Comparison of ENCODE assay signal across 15 cellular contexts in genomic region chr4:119570401-119570800, GRCh38. TPM values are rescaled to one million over a fixed set of nuclear protein-coding genes. Genes with fewer than 3 reads are reported as not detected.
A peak's percentile ranks its signal among the peaks of the same experiment; 100 is the strongest.
DNase-seq lines count a peak whose midpoint lies in the region; ATAC-seq and TF ChIP-seq lines count a peak whose summit lies in the region.
"Had no signal": no experiment of that assay in that cellular context is flagged by ENCODE, and none has a peak within 500 bp of the region (broad histone marks: within the 10 kb centered on the region; RNA-seq: fewer than 3 reads in every experiment).

No MANE protein-coding gene starts in this region.

- peak overlapping the region; percentile 44; the same call in 1 of the 2 replicates for H3K14ac ChIP-seq in IMR-90 (replicated peaks; ENCODE audit: low read depth, low read length)

- H3K36me3 ChIP-seq in IMR-90 (ENCODE audit: control insufficient read depth, insufficient read depth, low read length) (peaks cover 24% of the 10 kb centered on the region), lower lobe of right lung (peaks cover 6% of the 10 kb centered on the region), transverse colon (peaks cover 0 to 12% (median 3%) of the 10 kb centered on the region in 4 donors)
- no peaks in the 10 kb centered on the region for H3K36me3 ChIP-seq in CD8-positive, alpha-beta T cell (ENCODE audit: insufficient read depth, low read length)

- no peak overlapping the region for H3K9ac ChIP-seq in IMR-90 (ENCODE audit: low read depth, low read length)

- POLR2A ChIA-PET in IMR-90 (lab: Charles Lee; ENCODE audit: unreplicated experiment), result no interaction called here
- POLR2A ChIA-PET in CD8-positive, alpha-beta T cell (lab: Charles Lee), result no interaction called here

- H3K18ac ChIP-seq in IMR-90 (ENCODE audit: low read depth, low read length), result no peak overlapping the region

- CTCF ChIA-PET in IMR-90 (lab: Yijun Ruan, JAX), result no interaction called here
- CTCF ChIA-PET in CD8-positive, alpha-beta T cell (lab: Charles Lee), result no interaction called here

- peak overlapping the region; percentile 18 for H2BK5ac ChIP-seq in IMR-90 (ENCODE audit: low read depth, low read length, poor library complexity, severe bottlenecking)

- H3K4me2 ChIP-seq in IMR-90 (ENCODE audit: low read depth, low read length), result peak overlapping the region; percentile 67

- no peak overlapping the region for H2BK120ac ChIP-seq in IMR-90 (ENCODE audit: low read depth, low read length)

- no peak overlapping the region for H4K91ac ChIP-seq in IMR-90 (ENCODE audit: insufficient read depth, low read depth, low read length)

- H3K27ac Mint-ChIP-seq in CD8-positive, alpha-beta T cell, result no peak overlapping the region
- H3K27ac Mint-ChIP-seq: CD14-positive monocyte; natural killer cell treated with Interleukin-12 subunit alpha and Interleukin-12 subunit beta and Interleukin-15 and Interleukin-18, amount 100 ng/mL, for 72 hours; WTC11 had no signal

- peak; percentile 65 for ATAC-seq in IMR-90 (ENCODE audit: low read depth)
- ATAC-seq in lower lobe of right lung, result peak; percentile 49 to 56
- no peak for ATAC-seq in CD8-positive, alpha-beta T cell
- no peak for ATAC-seq in HG02571 (IDR thresholded peaks at IDR 0.05; ENCODE audit: unreplicated experiment)
- ATAC-seq: left ventricle myocardium superior; natural killer cell treated with Interleukin-12 subunit alpha and Interleukin-12 subunit beta and Interleukin-15 and Interleukin-18, amount 100 ng/mL, for 72 hours; WTC11 had no signal

- H4K20me1 ChIP-seq in IMR-90 (ENCODE audit: insufficient read depth, low read length), result peaks cover 80% of the 10 kb centered on the region

- H3K27ac ChIP-seq in IMR-90 (ENCODE audit: insufficient read depth, low read length) (peak overlapping the region; percentile 34; the same call in 1 of the 2 replicates), coronary artery (peak overlapping the region; percentile 36 to 70), lower lobe of right lung (no peak overlapping the region), transverse colon (peak overlapping the region; percentile 11 to 34 (median 28))
- H3K27ac ChIP-seq in CD8-positive, alpha-beta T cell (ENCODE audit: low read depth, low read length), result no peak overlapping the region

- H2AFZ ChIP-seq in IMR-90 (replicated peaks; ENCODE audit: low read length, poor library complexity), result no peak overlapping the region

- dilution Hi-C loops in IMR-90 (cut with HindIII; ENCODE audit: low sequenced_read_pairs, unreplicated experiment), result no loop called here

- DNase-seq in IMR-90 (peak; percentile 68), coronary artery (ENCODE audit: low spot score) (no peak), lower lobe of right lung (no peak), transverse colon (no peak), NCI-H2107 treated with DMSO at 0.1 percent for 48 hours (lab: John Stamatoyannopoulos, UW; ENCODE audit: unreplicated experiment) (no peak), GM13977 (ENCODE audit: low spot score) (no peak)
- no peak for DNase-seq in CD8-positive, alpha-beta T cell
- DNase-seq: activated effector memory CD4-positive, alpha-beta T cell treated with Interleukin-2 at 50 U/mL for 16 hours; left ventricle myocardium superior; NCI-H2081 treated with DMSO at 0.1 percent for 48 hours; stimulated activated CD4-positive, alpha-beta T cell treated with anti-CD3 and anti-CD28 coated beads, Interleukin-1b, Interleukin-23, amount 100 ng/mL, for 48 hours had no signal

- no peak overlapping the region for H2BK20ac ChIP-seq in IMR-90 (ENCODE audit: low read depth, low read length)

- H4K8ac ChIP-seq in IMR-90 (ENCODE audit: low read depth in 2 of 2, low read length in 2 of 2), result no peak overlapping the region

- H3K4me3 Mint-ChIP-seq in CD8-positive, alpha-beta T cell, result no peak overlapping the region
- H3K4me3 Mint-ChIP-seq: CD14-positive monocyte; natural killer cell treated with Interleukin-12 subunit alpha and Interleukin-12 subunit beta and Interleukin-15 and Interleukin-18, amount 100 ng/mL, for 72 hours; WTC11 had no signal

- TF ChIP-seq CTCF in IMR-90 (conservative IDR thresholded peaks at IDR 0.05; ENCODE audit: low read depth, low read length) (no peak), coronary artery (IDR thresholded peaks at IDR 0.05) (no peak), lower lobe of right lung (IDR thresholded peaks at IDR 0.05) (no peak), transverse colon (IDR thresholded peaks at IDR 0.05) (no peak), GM13977 (IDR thresholded peaks at IDR 0.05; ENCODE audit: extremely low read depth, insufficient read depth, missing control alignments) (no peak)
- no peak for TF ChIP-seq CTCF in CD8-positive, alpha-beta T cell (IDR thresholded peaks at IDR 0.05)

- no peak overlapping the region for H2BK15ac ChIP-seq in IMR-90 (ENCODE audit: low read depth, low read length)

- no peak for TF ChIP-seq EP300 in transverse colon (IDR thresholded peaks at IDR 0.05; ENCODE audit: low read depth)

- TF ChIP-seq RAD21 in IMR-90 (IDR thresholded peaks at IDR 0.05; ENCODE audit: low read length), result no peak

- no peak overlapping the region for H2AK9ac ChIP-seq in IMR-90 (replicated peaks; ENCODE audit: low read depth, low read length, poor library complexity)

- no CpG with 5 or more reads among the region's 5 CpGs for WGBS in IMR-90 (ENCODE audit: extremely low coverage in 2 of 2, insufficient read length in 1 of 2), 2 experiments
- 59 to 64% methylated on average over 5 of the region's 5 CpGs for WGBS in transverse colon (ENCODE audit: low coverage in 1 of 2), 2 donors

- no peak overlapping the region for H2AK5ac ChIP-seq in IMR-90 (ENCODE audit: low read depth, low read length)

- peaks cover 4% of the 10 kb centered on the region for H3K9me3 Mint-ChIP-seq in CD8-positive, alpha-beta T cell

- TF ChIP-seq POLR2A in IMR-90 (IDR thresholded peaks at IDR 0.05; ENCODE audit: low read depth, low read length) (no peak), transverse colon (IDR thresholded peaks at IDR 0.05) (no peak)

- H3K79me1 ChIP-seq in IMR-90 (ENCODE audit: low read depth in 1 of 2, low read length in 2 of 2), result peaks cover 15 to 59% of the 10 kb centered on the region in 2 experiments; a peak in 3 of 4 replicates

- no peaks in the 10 kb centered on the region for H3K4me1 Mint-ChIP-seq in CD8-positive, alpha-beta T cell (ENCODE audit: low read depth)
- H3K4me1 Mint-ChIP-seq: CD14-positive monocyte, WTC11 had no signal

- no peak overlapping the region for H3K56ac ChIP-seq in IMR-90 (ENCODE audit: extremely low read depth, insufficient read depth, low read length)

- peaks cover 4% of the 10 kb centered on the region for H3K27me3 Mint-ChIP-seq in CD8-positive, alpha-beta T cell (ENCODE audit: low read depth)

- H3K9me1 ChIP-seq in IMR-90 (ENCODE audit: insufficient read depth, low read length), result peaks cover 9% of the 10 kb centered on the region

- H3K36me3 Mint-ChIP-seq in CD8-positive, alpha-beta T cell, result peaks cover 2% of the 10 kb centered on the region
- H3K36me3 Mint-ChIP-seq: CD14-positive monocyte had no signal

- H3K4me1 ChIP-seq in IMR-90 (ENCODE audit: control insufficient read depth, insufficient read depth, low read length) (peaks cover 13% of the 10 kb centered on the region), lower lobe of right lung (no peaks in the 10 kb centered on the region), transverse colon (peaks cover 0 to 20% (median 0%) of the 10 kb centered on the region in 4 donors)
- no peaks in the 10 kb centered on the region for H3K4me1 ChIP-seq in CD8-positive, alpha-beta T cell (ENCODE audit: insufficient read depth, low read length)

- no peaks in the 10 kb centered on the region for H3K9me3 ChIP-seq in IMR-90 (ENCODE audit: control insufficient read depth, insufficient read depth, low read length)
- no peaks in the 10 kb centered on the region for H3K9me3 ChIP-seq in lower lobe of right lung
- no peaks in the 10 kb centered on the region for H3K9me3 ChIP-seq in transverse colon
- H3K9me3 ChIP-seq in CD8-positive, alpha-beta T cell (ENCODE audit: low read length), result no peaks in the 10 kb centered on the region

- no peak overlapping the region for H3K4ac ChIP-seq in IMR-90 (ENCODE audit: low read depth, low read length)

- H3K4me3 ChIP-seq in IMR-90 (ENCODE audit: insufficient read depth, low read depth, low read length), result no peak overlapping the region
- H3K4me3 ChIP-seq in coronary artery, result peak overlapping the region; percentile 36
- no peak overlapping the region for H3K4me3 ChIP-seq in lower lobe of right lung
- H3K4me3 ChIP-seq in transverse colon, result no peak overlapping the region
- no peak overlapping the region for H3K4me3 ChIP-seq in CD8-positive, alpha-beta T cell (ENCODE audit: low read depth, low read length)

- in situ Hi-C loops in IMR-90 (cut with MboI; ENCODE audit: low sequenced_read_pairs) (no loop called here), transverse colon (cut with MboI; ENCODE audit: low pct_ligation_motif_present in 1 of 4, low pct_unique_long_range_greater_than_20kb in 1 of 4, low sequenced_read_pairs in 3 of 4) (loop anchor here in 2 of 4 donors (25.0 kb wide), 1 partner anchor 467 kb away; no protein-coding TSS in a partner anchor), GM13977 (cut with MboI; ENCODE audit: low pct_unique_long_range_greater_than_20kb, low sequenced_read_pairs, unreplicated experiment) (no loop called here)

- TSS peak; percentile 0 for BruUV-seq in IMR-90 (replicated peaks; lab: Mats Ljungman, UMichigan)

- no peak overlapping the region for H4K5ac ChIP-seq in IMR-90 (ENCODE audit: low read depth, low read length)

- no peaks in the 10 kb centered on the region for H3K27me3 ChIP-seq in IMR-90 (ENCODE audit: control insufficient read depth, insufficient read depth, low read length)
- H3K27me3 ChIP-seq in lower lobe of right lung (ENCODE audit: low read depth), result no peaks in the 10 kb centered on the region
- no peaks in the 10 kb centered on the region for H3K27me3 ChIP-seq in transverse colon
- H3K27me3 ChIP-seq in CD8-positive, alpha-beta T cell (ENCODE audit: insufficient read depth, low read length), result no peaks in the 10 kb centered on the region

- intact Hi-C loops in IMR-90 (cut with micrococcal nuclease) (no loop called here), lower lobe of right lung (cut with DNase I) (no loop called here), transverse colon (cut with DNase I; ENCODE audit: low total_unique reads) (no loop called here)
- intact Hi-C loops in CD8-positive, alpha-beta T cell (cut with DNase I, micrococcal nuclease), result no loop called here

- H3K23ac ChIP-seq in IMR-90 (ENCODE audit: low read depth, low read length), result no peak overlapping the region

TF ChIP-seq in IMR-90, 13 proteins besides CTCF, POLR2A, EP300 and RAD21:
- no peak for TF ChIP-seq SMC3 (IDR thresholded peaks at IDR 0.05; ENCODE audit: low read depth, low read length)
TF ChIP-seq in IMR-90: peak in this region for 0.

RNA-seq across cellular contexts. Expression of gene PDE5A, which starts 58.2 kb away (rescaled TPM):
- total RNA-seq in IMR-90 (2012; rRNA removed) (567 and 770 TPM in 2 replicates), lower lobe of right lung (39.8 TPM), transverse colon (10 to 100 TPM; 34.6 to 52.7 (median 46.4) TPM)
- 71.5 and 101 TPM in 2 replicates for polyA plus RNA-seq in IMR-90 (2012; rRNA removed)
- polyA plus RNA-seq in IMR-90 (2012; cell fraction: cytosol; rRNA removed), result 25.9 and 36.3 TPM in 2 replicates
- 34.7 and 324 TPM in 2 replicates for polyA plus RNA-seq in IMR-90 (2012; cell fraction: nucleus; rRNA removed; ENCODE audit: low replicate concordance)
- under 1 TPM; 0.11 to 0.25 TPM for total RNA-seq in CD8-positive, alpha-beta T cell

Comparison
In these comparisons a context has a peak if more than half of its experiments do, and no peak if none do; other contexts are left out.
1. ATAC-seq: peak in IMR-90 (single experiment) and lower lobe of right lung (2 of 2); none in CD8-positive, alpha-beta T cell (single experiment) and HG02571 (single experiment).
2. H3K27ac ChIP-seq: peak in IMR-90 (single experiment), coronary artery (2 of 2) and transverse colon (4 of 4); none in lower lobe of right lung (single experiment) and CD8-positive, alpha-beta T cell (single experiment).
3. RNA of gene PDE5A, which starts 58.2 kb away (total RNA-seq): 567 to 770 TPM in IMR-90, 34.6 to 52.7 TPM in transverse colon and 39.8 TPM in lower lobe of right lung (single experiment); 0.11 to 0.25 TPM in CD8-positive, alpha-beta T cell; every median in the first group is over 10 times any median in the second.